In genomic region chr9:87346061-87346665, GRCh38 we compare ENCODE assay signal across 2 cellular contexts.
A peak's percentile ranks its signal among the peaks of the same experiment; 100 is the strongest.
TF ChIP-seq lines count a peak whose summit lies in the region.

No MANE protein-coding gene starts in this region.

TF ChIP-seq in HEK293, 187 proteins besides CTCF, POLR2A, EP300 and RAD21:
- TF ChIP-seq KLF7 (tag by site-specific recombination; IDR thresholded peaks at IDR 0.05; ENCODE audit: borderline replicate concordance) (no peak), ZFHX2 (tag by site-specific recombination; conservative IDR thresholded peaks at IDR 0.05) (peak; percentile 60)

TF ChIP-seq in H1, 55 proteins besides CTCF, POLR2A, EP300 and RAD21:
- TF ChIP-seq SRF (IDR thresholded peaks at IDR 0.05; ENCODE audit: low read depth, low read length) (no peak), PHF8 (conservative IDR thresholded peaks at IDR 0.05; ENCODE audit: low read depth, low read length) (no peak), KDM5A (IDR thresholded peaks at IDR 0.05; ENCODE audit: low read length) (no peak)
